8 cellular contexts compared by ENCODE assay signal in the genomic region with DNA sequence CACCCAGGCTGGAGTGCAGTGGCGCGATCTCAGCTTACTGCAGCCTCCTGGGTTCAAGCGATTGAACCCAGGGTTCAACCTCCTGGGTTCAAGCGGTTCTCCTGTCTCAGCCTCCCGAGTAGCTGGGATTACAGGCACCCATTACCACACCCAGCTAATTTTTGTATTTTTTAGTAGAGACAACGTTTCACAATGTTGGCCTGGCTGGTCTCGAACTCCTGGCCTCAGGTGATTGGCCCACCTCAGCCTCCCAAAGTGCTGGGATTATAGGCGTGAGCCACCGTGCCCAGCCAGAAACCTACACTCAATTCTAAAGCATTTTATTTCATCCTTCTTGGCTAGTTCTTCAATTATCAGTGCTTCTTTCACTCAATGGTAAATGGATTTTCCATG. TPM values are rescaled to one million over a fixed set of nuclear protein-coding genes. Genes with fewer than 3 reads are reported as not detected.
DNase-seq lines count a peak whose midpoint lies in the region; ATAC-seq, FAIRE-seq and TF ChIP-seq lines count a peak whose summit lies in the region.
"Not testable (repeated sequence)": the region's sequence is repeated elsewhere in the genome, so short reads cannot be mapped to it uniquely, and the experiment has no call there.

No MANE protein-coding gene starts in this region.

- TF ChIP-seq CTCF in Loucy (conservative IDR thresholded peaks at IDR 0.05; ENCODE audit: low read length); ascending aorta (IDR thresholded peaks at IDR 0.05); endothelial cell of umbilical vein (IDR thresholded peaks at IDR 0.05; ENCODE audit: extremely low read depth in 1 of 2, insufficient read depth in 1 of 2, low read depth in 1 of 2, low read length in 2 of 2); hepatocyte (IDR thresholded peaks at IDR 0.05; ENCODE audit: poor library complexity); sigmoid colon (IDR thresholded peaks at IDR 0.05); thoracic aorta (IDR thresholded peaks at IDR 0.05); vagina (IDR thresholded peaks at IDR 0.05): not testable (repeated sequence)

- H3K4me2 ChIP-seq in Loucy (ENCODE audit: low read depth, low read length, poor library complexity, severe bottlenecking) (peak overlapping the region; percentile 72), endothelial cell of umbilical vein (ENCODE audit: insufficient read depth, low read length) (peak overlapping the region; percentile 83), hepatocyte (peak overlapping the region; percentile 50)

- TF ChIP-seq POLR2A in endothelial cell of umbilical vein (IDR thresholded peaks at IDR 0.05; ENCODE audit: low read depth, low read length); sigmoid colon (IDR thresholded peaks at IDR 0.05); vagina (IDR thresholded peaks at IDR 0.05): not testable (repeated sequence)

- CTCF ChIA-PET in endothelial cell of umbilical vein (lab: Charles Lee): interaction anchor here (1.0 to 1.8 kb wide), 4 partner anchors 14 to 144 kb away, joined by 3 to 9 read pairs (median 4); no protein-coding TSS in a partner anchor

- H3K4me1 ChIP-seq in Loucy (ENCODE audit: insufficient read depth, low read length, poor library complexity, severe bottlenecking): peaks cover 34% of the 10 kb centered on the region
- peaks cover 0 to 41% of the 10 kb centered on the region in 2 donors for H3K4me1 ChIP-seq in ascending aorta
- H3K4me1 ChIP-seq in endothelial cell of umbilical vein (ENCODE audit: control insufficient read depth, extremely low read depth, insufficient read depth, low read length): peaks cover 34% of the 10 kb centered on the region
- peaks cover 54% of the 10 kb centered on the region for H3K4me1 ChIP-seq in hepatocyte (ENCODE audit: insufficient read depth)
- H3K4me1 ChIP-seq in sigmoid colon: peaks cover 0 to 72% (median 11%) of the 10 kb centered on the region in 4 donors
- peaks cover 37 to 79% of the 10 kb centered on the region in 2 donors for H3K4me1 ChIP-seq in thoracic aorta (ENCODE audit: control insufficient read depth in 1 of 2, low read depth in 2 of 2)
- H3K4me1 ChIP-seq in vagina: peaks cover 15% of the 10 kb centered on the region

- H3K27me3 ChIP-seq in Loucy (ENCODE audit: insufficient read depth, low read length, poor library complexity, severe bottlenecking); ascending aorta; endothelial cell of umbilical vein (ENCODE audit: control insufficient read depth in 2 of 2, insufficient read depth in 2 of 2, low read length in 2 of 2); hepatocyte; sigmoid colon; thoracic aorta (replicated peaks; ENCODE audit: insufficient read depth); vagina: not testable (repeated sequence)

- POLR2A ChIA-PET in endothelial cell of umbilical vein (lab: Charles Lee): not testable (repeated sequence)

- peak overlapping the region; percentile 80 to 83 for H3K27ac ChIP-seq in ascending aorta
- H3K27ac ChIP-seq in endothelial cell of umbilical vein (ENCODE audit: insufficient read depth, low read depth, low read length): not testable (repeated sequence)
- peak overlapping the region; percentile 60 for H3K27ac ChIP-seq in hepatocyte
- peak overlapping the region; percentile 59 to 64 (median 60) for H3K27ac ChIP-seq in sigmoid colon
- H3K27ac ChIP-seq in thoracic aorta: peak overlapping the region; percentile 31 to 90
- H3K27ac ChIP-seq in vagina: peak overlapping the region; percentile 58

- not testable (repeated sequence) for H3K36me3 ChIP-seq in Loucy (ENCODE audit: insufficient read depth, low read length); ascending aorta; endothelial cell of umbilical vein (ENCODE audit: control insufficient read depth in 2 of 2, extremely low read depth in 1 of 2, insufficient read depth in 2 of 2, low read length in 2 of 2); hepatocyte (replicated peaks; ENCODE audit: insufficient read depth, low read depth); sigmoid colon; thoracic aorta; vagina

- ATAC-seq in thoracic aorta (ENCODE audit: insufficient number of reproducible peaks, low FRiP score, low read depth): not testable (repeated sequence)

- H3K9me3 ChIP-seq in Loucy (ENCODE audit: insufficient read depth, low read depth, low read length); ascending aorta; endothelial cell of umbilical vein (replicated peaks; ENCODE audit: control insufficient read depth, insufficient read depth, low read length); hepatocyte (ENCODE audit: low read depth); sigmoid colon; thoracic aorta; vagina: not testable (repeated sequence)

- not testable (repeated sequence) for FAIRE-seq in endothelial cell of umbilical vein (lab: Jason Lieb, UNC)

- not testable (repeated sequence) for H3K9me2 ChIP-seq in Loucy (replicated peaks; ENCODE audit: low read depth, low read length); hepatocyte (replicated peaks; ENCODE audit: insufficient read depth)

- not testable (repeated sequence) for TF ChIP-seq EP300 in sigmoid colon (IDR thresholded peaks at IDR 0.05)

- BruUV-seq in endothelial cell of umbilical vein (replicated peaks; lab: Mats Ljungman, UMichigan): not testable (repeated sequence)

- dilution Hi-C loops in endothelial cell of umbilical vein (cut with MboI; ENCODE audit: extremely low pct_ligation_motif_present, low sequenced_read_pairs): not testable (repeated sequence)

- not testable (repeated sequence) for H2AFZ ChIP-seq in Loucy (ENCODE audit: low read length); endothelial cell of umbilical vein (ENCODE audit: low read depth, low read length); hepatocyte

- peak in 1 of 2 donors; percentile 53 for DNase-seq in ascending aorta (ENCODE audit: low spot score in 2 of 2)
- not testable (repeated sequence) for DNase-seq in endothelial cell of umbilical vein (ENCODE audit: low read depth, low spot score); hepatocyte (ENCODE audit: low spot score); sigmoid colon; thoracic aorta (ENCODE audit: low spot score); vagina (ENCODE audit: extremely low spot score in 2 of 2)
- DNase-seq in mesenteric fat pad (ENCODE audit: low spot score): peak; percentile 22

- 91% methylated on average over 9 of the region's 9 CpGs for WGBS in hepatocyte (ENCODE audit: low lambda C conversion rate, missing lambda C conversion rate)
- WGBS in sigmoid colon, 2 donors: 92 to 96% methylated on average over 9 of the region's 9 CpGs

- intact Hi-C loops in ascending aorta (cut with DNase I); endothelial cell of umbilical vein (cut with micrococcal nuclease); sigmoid colon (cut with DNase I); vagina (cut with DNase I): not testable (repeated sequence)

- peak overlapping the region; percentile 51 for H3K4me3 ChIP-seq in Loucy (ENCODE audit: low read length, poor library complexity, severe bottlenecking)
- not testable (repeated sequence) for H3K4me3 ChIP-seq in ascending aorta; endothelial cell of umbilical vein (replicated peaks in 1 of 3; ENCODE audit: insufficient read depth in 1 of 3, low read depth in 1 of 3, low read length in 3 of 3); hepatocyte; sigmoid colon; thoracic aorta; vagina

- H3K9ac ChIP-seq in Loucy (ENCODE audit: low read depth, low read length, poor library complexity, severe bottlenecking): peak overlapping the region; percentile 59
- not testable (repeated sequence) for H3K9ac ChIP-seq in endothelial cell of umbilical vein (replicated peaks; ENCODE audit: extremely low read depth, insufficient read depth, low read length)

- H3K79me2 ChIP-seq in Loucy (ENCODE audit: insufficient read depth, low read length) (peaks cover 19% of the 10 kb centered on the region; the same call in 1 of the 2 replicates), endothelial cell of umbilical vein (ENCODE audit: control insufficient read depth, insufficient read depth, low read length) (peaks cover 49% of the 10 kb centered on the region), hepatocyte (peaks cover 90% of the 10 kb centered on the region)

- H3K9me1 ChIP-seq in endothelial cell of umbilical vein (replicated peaks; ENCODE audit: control insufficient read depth, extremely low read depth, insufficient read depth, low read length): not testable (repeated sequence)

- not testable (repeated sequence) for H4K20me1 ChIP-seq in Loucy (ENCODE audit: insufficient read depth, low read length, poor library complexity, severe bottlenecking); endothelial cell of umbilical vein (replicated peaks; ENCODE audit: control insufficient read depth, extremely low read depth, insufficient read depth, low read length); hepatocyte (ENCODE audit: insufficient read depth, poor library complexity, severe bottlenecking)

- not testable (repeated sequence) for H3F3A ChIP-seq in Loucy (ENCODE audit: low read depth)

RNA-seq across cellular contexts. Expression of a gene that starts 7.1 kb away (rescaled TPM):
- total RNA-seq in ascending aorta: 11.1 TPM
- 37.3 TPM in 2 replicates for total RNA-seq in endothelial cell of umbilical vein
- 38.6 and 39.6 TPM in 2 replicates for polyA plus RNA-seq in endothelial cell of umbilical vein
- polyA plus RNA-seq in endothelial cell of umbilical vein (2011; cell fraction: cytosol; rRNA removed): 25.8 and 31.1 TPM in 2 replicates
- polyA plus RNA-seq in endothelial cell of umbilical vein (2011; cell fraction: nucleus; rRNA removed): 113 and 116 TPM in 2 replicates
- 18.1 and 27.2 TPM in 2 replicates for polyA plus RNA-seq in endothelial cell of umbilical vein (2012)
- polyA minus RNA-seq in endothelial cell of umbilical vein: 53.1 and 66.4 TPM in 2 replicates
- polyA minus RNA-seq in endothelial cell of umbilical vein (2011; cell fraction: cytosol; rRNA and poly(A)+ RNA removed): not detected
- polyA minus RNA-seq in endothelial cell of umbilical vein (2011; cell fraction: nucleus; rRNA and poly(A)+ RNA removed): 53.2 and 69.2 TPM in 2 replicates
- 27.0 and 29.6 TPM in 2 replicates for total RNA-seq in hepatocyte
- polyA plus RNA-seq in hepatocyte: 15.0 and 16.4 TPM in 2 replicates
- 47.0 TPM for total RNA-seq in mesenteric fat pad
- 10 to 100 TPM; 14.4 to 31.6 (median 26.0) TPM for total RNA-seq in sigmoid colon
- 1 to 10 TPM; 2.4 to 6.2 (median 5.1) TPM for polyA plus RNA-seq in sigmoid colon
- total RNA-seq in thoracic aorta: 10 to 100 TPM; 47.1 to 69.9 TPM
- total RNA-seq in vagina: 15.7 TPM

RNA-seq across cellular contexts. Expression of a gene that starts 21.5 kb away (rescaled TPM):
- total RNA-seq in ascending aorta (36.6 TPM), endothelial cell of umbilical vein (58.3 and 61.5 TPM in 2 replicates), hepatocyte (29.9 and 44.3 TPM in 2 replicates), mesenteric fat pad (37.4 TPM), sigmoid colon (10 to 100 TPM; 23.4 to 42.4 (median 41.4) TPM), thoracic aorta (10 to 100 TPM; 33.6 to 45.6 TPM), vagina (36.3 TPM)
- polyA plus RNA-seq in endothelial cell of umbilical vein (18.9 and 21.9 TPM in 2 replicates), hepatocyte (7.7 and 9.3 TPM in 2 replicates), sigmoid colon (10 to 100 TPM in 1 of 3 donors, 1 to 10 TPM in 2; 6.5 to 14.2 (median 8.4) TPM)
- 17.6 and 18.7 TPM in 2 replicates for polyA plus RNA-seq in endothelial cell of umbilical vein (2011; cell fraction: cytosol; rRNA removed)
- polyA plus RNA-seq in endothelial cell of umbilical vein (2011; cell fraction: nucleus; rRNA removed): 35.9 and 50.6 TPM in 2 replicates
- 20.1 and 27.6 TPM in 2 replicates for polyA plus RNA-seq in endothelial cell of umbilical vein (2012)
- polyA minus RNA-seq in endothelial cell of umbilical vein: 77.9 and 87.2 TPM in 2 replicates
- 39.4 TPM for polyA minus RNA-seq in endothelial cell of umbilical vein (2011; cell fraction: cytosol; rRNA and poly(A)+ RNA removed)
- 107 and 121 TPM in 2 replicates for polyA minus RNA-seq in endothelial cell of umbilical vein (2011; cell fraction: nucleus; rRNA and poly(A)+ RNA removed)
